Comparison of ENCODE assay signal across 15 cellular contexts in genomic region chr2:72827999-72828646, GRCh38. TPM values are rescaled to one million over a fixed set of nuclear protein-coding genes. Genes with fewer than 3 reads are reported as not detected.
DNase-seq lines count a peak whose midpoint lies in the region; ATAC-seq and TF ChIP-seq lines count a peak whose summit lies in the region.
"Had no signal": no experiment of that assay in that cellular context is flagged by ENCODE, and none has a peak within 500 bp of the region (broad histone marks: within the 10 kb centered on the region; RNA-seq: fewer than 3 reads in every experiment).

No MANE protein-coding gene starts in this region.

- no peak overlapping the region for H3K4me3 ChIP-seq in BJ (ENCODE audit: low read depth, low read length)
- H3K4me3 ChIP-seq in choroid plexus epithelial cell (ENCODE audit: low read depth, low read length), result no peak overlapping the region
- H3K4me3 ChIP-seq in adrenal gland, result no peak overlapping the region
- H3K4me3 ChIP-seq: upper lobe of left lung had no signal

- CTCF ChIA-PET in BJ (lab: Yijun Ruan, JAX), result interaction anchor here (1.9 kb wide), 1 partner anchor 32 kb away, joined by 6 read pairs; no protein-coding TSS in a partner anchor

- peaks cover 6 to 17% of the 10 kb centered on the region in 2 donors for H3K4me1 ChIP-seq in adrenal gland (replicated peaks in 1 of 2)

- H3K27me3 ChIP-seq in BJ (ENCODE audit: control insufficient read depth, insufficient read depth, low read length), result no peaks in the 10 kb centered on the region
- H3K27me3 ChIP-seq in adrenal gland, result no peaks in the 10 kb centered on the region
- H3K27me3 ChIP-seq: upper lobe of left lung had no signal

- intact Hi-C loops in adrenal gland (cut with DNase I), result no loop called here

- no peaks in the 10 kb centered on the region for H3K9me3 ChIP-seq in adrenal gland (replicated peaks in 1 of 3)
- H3K9me3 ChIP-seq: upper lobe of left lung had no signal

- DNase-seq in BJ (ENCODE audit: low read depth), result peak; percentile 33
- peak; percentile 75 for DNase-seq in LHCN-M2 (ENCODE audit: low read depth)
- peak; percentile 70 for DNase-seq in choroid plexus epithelial cell (ENCODE audit: low read depth)
- peak; percentile 57 for DNase-seq in myocyte (ENCODE audit: low read depth)
- DNase-seq in adrenal gland, result no peak
- no peak for DNase-seq in SKM-1 treated with dmso at 0.1 percent for 144 hours (lab: John Stamatoyannopoulos, UW; ENCODE audit: unreplicated experiment)
- DNase-seq in activated CD8-positive, alpha-beta memory T cell treated with anti-CD3 and anti-CD28 coated beads, Interleukin-2, amount 50 U/mL, for 4 hours, result no peak
- DNase-seq: activated CD8-positive, alpha-beta memory T cell treated with anti-CD3 and anti-CD28 coated beads, Interleukin-2, amount 10 ng/mL, durations not matched to agents 7 days and 5 days; amniotic stem cell; immature natural killer cell; naive thymus-derived CD8-positive, alpha-beta T cell; NCI-H1092 treated with DMSO at 0.1 percent for 48 hours; NCI-H774; upper lobe of left lung had no signal

- WGBS in adrenal gland, 4 donors, result 50 to 55% (median 54%) methylated on average over 5 of the region's 5 CpGs

- no peak overlapping the region for H3K27ac ChIP-seq in adrenal gland
- H3K27ac ChIP-seq: upper lobe of left lung had no signal

- POLR2A ChIA-PET in BJ (lab: Charles Lee), result no interaction called here

- TF ChIP-seq CTCF in BJ (IDR thresholded peaks at IDR 0.05; ENCODE audit: insufficient read depth, low read depth, low read length) (no peak), choroid plexus epithelial cell (conservative IDR thresholded peaks at IDR 0.05; ENCODE audit: low read depth, low read length) (no peak), adrenal gland (IDR thresholded peaks at IDR 0.05) (no peak)

- ATAC-seq in HG02938 (IDR thresholded peaks at IDR 0.05; ENCODE audit: unreplicated experiment), result no peak
- ATAC-seq: activated CD8-positive, alpha-beta memory T cell treated with anti-CD3 and anti-CD28 coated beads, Interleukin-2, amount 10 ng/mL, durations not matched to agents 7 days and 5 days; naive thymus-derived CD8-positive, alpha-beta T cell had no signal

- H3K36me3 ChIP-seq in BJ (ENCODE audit: control insufficient read depth, insufficient read depth, low read length) (no peaks in the 10 kb centered on the region), adrenal gland (replicated peaks in 1 of 2) (no peaks in the 10 kb centered on the region)
- H3K36me3 ChIP-seq: upper lobe of left lung had no signal

- no peak for TF ChIP-seq POLR2A in adrenal gland (IDR thresholded peaks at IDR 0.05)

RNA-seq across cellular contexts. Expression of gene EXOC6B, which starts 2.3 kb away (rescaled TPM):
- polyA plus RNA-seq in BJ (2011; rRNA removed), result 15.5 and 19.5 TPM in 2 replicates
- 26.1 and 44.4 TPM in 2 replicates for polyA minus RNA-seq in BJ (2011; rRNA and poly(A)+ RNA removed)
- total RNA-seq in LHCN-M2 (2014; rRNA removed), result 10.1 and 16.7 TPM in 2 replicates
- 9.0 TPM for polyA plus RNA-seq in LHCN-M2 (2012)
- 15.4 and 17.7 TPM in 2 replicates for total RNA-seq in myocyte
- 12.2 TPM for polyA plus RNA-seq in myocyte (2012)
- total RNA-seq in adrenal gland, result 10 to 100 TPM; 39.4 to 92.6 (median 56.8) TPM
- polyA plus RNA-seq in adrenal gland, result 10 to 100 TPM in 1 of 3 donors, 1 to 10 TPM in 2; 6.0 to 25.4 (median 9.7) TPM

RNA-seq across cellular contexts. Expression of gene SPR, which starts 59.1 kb away (rescaled TPM):
- polyA plus RNA-seq in BJ (2011; rRNA removed), result 14.9 and 22.9 TPM in 2 replicates
- 4.9 and 5.8 TPM in 2 replicates for polyA minus RNA-seq in BJ (2011; rRNA and poly(A)+ RNA removed)
- total RNA-seq in LHCN-M2 (2014; rRNA removed), result 37.9 and 39.3 TPM in 2 replicates
- polyA plus RNA-seq in LHCN-M2 (2012), result 31.6 TPM
- total RNA-seq in myocyte, result 26.4 and 27.0 TPM in 2 replicates
- polyA plus RNA-seq in myocyte (2012), result 32.5 TPM
- 100 to 1,000 TPM in 2 of 8 donors, 10 to 100 TPM in 6; 52.2 to 116 (median 73.4) TPM for total RNA-seq in adrenal gland
- polyA plus RNA-seq in adrenal gland, result 10 to 100 TPM; 43.8 to 68.0 (median 66.6) TPM

Comparison
In these comparisons a context has a peak if more than half of its experiments do, and no peak if none do; other contexts are left out.
1. DNase-seq: peak in BJ (single experiment), LHCN-M2 (single experiment), choroid plexus epithelial cell (single experiment) and myocyte (single experiment); none in adrenal gland (0 of 7), SKM-1 treated with dmso at 0.1 percent for 144 hours (single experiment) and activated CD8-positive, alpha-beta memory T cell treated with anti-CD3 and anti-CD28 coated beads, Interleukin-2, amount 50 U/mL, for 4 hours (single experiment).